In genomic region chr1:31749785-31750345, GRCh38 we compare ENCODE assay signal across 23 cellular contexts. TPM values are rescaled to one million over a fixed set of nuclear protein-coding genes. Genes with fewer than 3 reads are reported as not detected.
A peak's percentile ranks its signal among the peaks of the same experiment; 100 is the strongest.
DNase-seq lines count a peak whose midpoint lies in the region; ATAC-seq, FAIRE-seq and TF ChIP-seq lines count a peak whose summit lies in the region.
"Had no signal": no experiment of that assay in that cellular context is flagged by ENCODE, and none has a peak within 500 bp of the region (broad histone marks: within the 10 kb centered on the region; RNA-seq: fewer than 3 reads in every experiment).

No MANE protein-coding gene starts in this region.

- H3K4me1 ChIP-seq in A549 (peaks cover 13% of the 10 kb centered on the region; the same call in 2 of the 3 replicates), neural progenitor cell (peaks cover 23% of the 10 kb centered on the region)
- H3K4me1 ChIP-seq in BLaER1 treated with 17β-estradiol and CSF1 and Interleukin-3, amounts not matched to agents 10 nM and 100 nM, result peaks cover 41 to 79% (median 75%) of the 10 kb centered on the region in 10 experiments

- WGBS in A549 (ENCODE audit: missing lambda C conversion rate), result 93% methylated on average over 3 of the region's 3 CpGs

- no peaks in the 10 kb centered on the region for H3K79me2 ChIP-seq in neural progenitor cell (ENCODE audit: low read depth)

- H2AFZ ChIP-seq in neural progenitor cell (replicated peaks), result no peak overlapping the region
- H2AFZ ChIP-seq: GM23338 had no signal

- H3K9ac ChIP-seq in BLaER1 treated with 17β-estradiol and CSF1 and Interleukin-3, amounts not matched to agents 10 nM and 100 nM, result no peak overlapping the region
- H3K9ac ChIP-seq in neural progenitor cell, result no peak overlapping the region

- no peak for TF ChIP-seq EP300 in A549 (IDR thresholded peaks at IDR 0.05)

- no peaks in the 10 kb centered on the region for H3K9me3 ChIP-seq in A549
- no peaks in the 10 kb centered on the region for H3K9me3 ChIP-seq in BLaER1 treated with 17β-estradiol and CSF1 and Interleukin-3, amounts not matched to agents 10 nM and 100 nM (replicated peaks in 1 of 11)
- H3K9me3 ChIP-seq in neural progenitor cell (ENCODE audit: low read depth), result no peaks in the 10 kb centered on the region
- H3K9me3 ChIP-seq: SJCRH30 had no signal

- H3K4me3 Mint-ChIP-seq in effector memory CD8-positive, alpha-beta T cell, result peak overlapping the region; percentile 84 to 85
- H3K4me3 Mint-ChIP-seq in neural progenitor cell, result no peak overlapping the region
- H3K4me3 Mint-ChIP-seq: GM23338 had no signal

- H3K4me3 ChIP-seq in A549, result no peak overlapping the region
- H3K4me3 ChIP-seq in BLaER1 treated with 17β-estradiol and CSF1 and Interleukin-3, amounts not matched to agents 10 nM and 100 nM, result no peak overlapping the region
- no peak overlapping the region for H3K4me3 ChIP-seq in neural progenitor cell
- H3K4me3 ChIP-seq: GM23338, SJCRH30 had no signal

- H3F3A ChIP-seq in neural progenitor cell (ENCODE audit: low read depth), result peaks cover 5% of the 10 kb centered on the region

- no peak overlapping the region for H3K27ac ChIP-seq in A549
- no peak overlapping the region for H3K27ac ChIP-seq in BLaER1 treated with 17β-estradiol and CSF1 and Interleukin-3, amounts not matched to agents 10 nM and 100 nM
- no peak overlapping the region for H3K27ac ChIP-seq in neural progenitor cell
- H3K27ac ChIP-seq: C4-2B, SJCRH30 had no signal

- no peak for TF ChIP-seq RAD21 in A549 (conservative IDR thresholded peaks at IDR 0.05 in 1 of 2, IDR thresholded peaks at IDR 0.05 in 1 of 2)

- POLR2A ChIA-PET in A549 (lab: Yijun Ruan, JAX), result interaction anchor here (1.0 kb wide), 1 partner anchor 11 kb away, joined by 3 read pairs; no protein-coding TSS in a partner anchor

- FAIRE-seq in A549 (lab: Jason Lieb, UNC), result no peak
- FAIRE-seq: G401.6, GM12892, RCC 7860 had no signal

- H3K27ac Mint-ChIP-seq in effector memory CD8-positive, alpha-beta T cell, result peak overlapping the region; percentile 59 to 80
- H3K27ac Mint-ChIP-seq in neural progenitor cell, result peak overlapping the region; percentile 76

- TF ChIP-seq CTCF in A549 (IDR thresholded peaks at IDR 0.05) (no peak), neural progenitor cell (IDR thresholded peaks at IDR 0.05) (no peak)

- no peaks in the 10 kb centered on the region for H3K27me3 Mint-ChIP-seq in effector memory CD8-positive, alpha-beta T cell
- peaks cover 8% of the 10 kb centered on the region for H3K27me3 Mint-ChIP-seq in neural progenitor cell (ENCODE audit: insufficient read depth, low read depth)

- peaks cover 0 to 22% (median 0%) of the 10 kb centered on the region in 11 experiments; a peak in 4 of 22 replicates for H4K20me1 ChIP-seq in BLaER1 treated with 17β-estradiol and CSF1 and Interleukin-3, amounts not matched to agents 10 nM and 100 nM
- H4K20me1 ChIP-seq in neural progenitor cell (ENCODE audit: low read depth), result peaks cover 12% of the 10 kb centered on the region

- H3K4me2 ChIP-seq in A549 (no peak overlapping the region), neural progenitor cell (no peak overlapping the region)
- H3K4me2 ChIP-seq in BLaER1 treated with 17β-estradiol and CSF1 and Interleukin-3, amounts not matched to agents 10 nM and 100 nM, result peak overlapping the region; percentile 60 to 83 (median 72)
- H3K4me2 ChIP-seq: GM23338 had no signal

- no peak for TF ChIP-seq POLR2A in A549 (IDR thresholded peaks at IDR 0.05; ENCODE audit: low read length)

- no peaks in the 10 kb centered on the region for H3K9me3 Mint-ChIP-seq in effector memory CD8-positive, alpha-beta T cell
- no peaks in the 10 kb centered on the region for H3K9me3 Mint-ChIP-seq in neural progenitor cell
- H3K9me3 Mint-ChIP-seq: GM23338, IgD-negative memory B cell had no signal

- peaks cover 2% of the 10 kb centered on the region for H3K36me3 Mint-ChIP-seq in effector memory CD8-positive, alpha-beta T cell (ENCODE audit: insufficient read depth)
- no peaks in the 10 kb centered on the region for H3K36me3 Mint-ChIP-seq in neural progenitor cell

- peaks cover 67 to 68% of the 10 kb centered on the region in 2 donors for H3K4me1 Mint-ChIP-seq in effector memory CD8-positive, alpha-beta T cell (ENCODE audit: low read depth in 2 of 2)
- peaks cover 56% of the 10 kb centered on the region for H3K4me1 Mint-ChIP-seq in neural progenitor cell

- H3K36me3 ChIP-seq in BLaER1 treated with 17β-estradiol and CSF1 and Interleukin-3, amounts not matched to agents 10 nM and 100 nM, result no peaks in the 10 kb centered on the region
- H3K36me3 ChIP-seq in neural progenitor cell, result no peaks in the 10 kb centered on the region
- H3K36me3 ChIP-seq: SJCRH30 had no signal

- H3K27me3 ChIP-seq in BLaER1 treated with 17β-estradiol and CSF1 and Interleukin-3, amounts not matched to agents 10 nM and 100 nM, result peaks cover 0 to 8% (median 0%) of the 10 kb centered on the region in 11 experiments; a peak in 1 of 22 replicates
- H3K27me3 ChIP-seq in neural progenitor cell, result no peaks in the 10 kb centered on the region
- H3K27me3 ChIP-seq: SJCRH30 had no signal

- ATAC-seq in A549, result no peak
- no peak for ATAC-seq in effector memory CD8-positive, alpha-beta T cell (replicated peaks)
- ATAC-seq: GM23338 had no signal

- CTCF ChIA-PET in A549 (lab: Yijun Ruan, JAX), result interaction anchor here (1.2 to 1.9 kb wide), 6 partner anchors 9 to 87 kb away, joined by 3 to 9 read pairs (median 4); no protein-coding TSS in a partner anchor

- DNase-seq in A549 (ENCODE audit: low read depth in 1 of 2, low spot score in 1 of 2) (no peak), neural progenitor cell (ENCODE audit: low spot score) (no peak), AML-193 (lab: John Stamatoyannopoulos, UW) (no peak), NCI-H2171 treated with DMSO at 0.1 percent for 48 hours (lab: John Stamatoyannopoulos, UW) (no peak)
- DNase-seq in effector memory CD8-positive, alpha-beta T cell, result no peak
- no peak for DNase-seq in activated CD4-positive, alpha-beta T cell treated with anti-CD3 and anti-CD28 coated beads, Interleukin-2, amount 50 U/mL, for 4 hours
- DNase-seq: HCEC 1CT, Karpas-422, MV-4-11, NCI-H1105 treated with DMSO at 0.1 percent for 48 hours, NCI-H2029 treated with DMSO at 0.1 percent for 48 hours, NCI-H345, NCI-H524, NCI-H774, SJCRH30 had no signal

TF ChIP-seq in A549, 52 proteins besides CTCF, POLR2A, EP300 and RAD21:
- TF ChIP-seq MYC (IDR thresholded peaks at IDR 0.05; ENCODE audit: borderline replicate concordance, low read length) (no peak), POLR2AphosphoS2 (conservative IDR thresholded peaks at IDR 0.05; ENCODE audit: low read length) (no peak), ZFP36 (IDR thresholded peaks at IDR 0.05; ENCODE audit: borderline replicate concordance, partially characterized antibody) (peak; percentile 94), RARB (CRISPR knock-in tag; IDR thresholded peaks at IDR 0.05) (no peak)

RNA-seq across cellular contexts. Expression of gene ADGRB2, which starts 14.3 kb away (rescaled TPM):
- polyA plus RNA-seq in A549 (2011; rRNA removed) (2.3 and 2.7 TPM in 2 replicates), A549 (2017; fragmentation: RNase III; extraction: RNeasy Plus Mini Kit Qiagen cat#74134 plus additional on column Dnase treatment) (6.3 to 7.0 TPM (median 6.6 TPM) in 3 replicates)
- 6.5 and 9.5 TPM in 2 replicates for polyA plus RNA-seq in A549 (2012; cell fraction: cytosol; rRNA removed)
- 28.3 and 34.0 TPM in 2 replicates for polyA plus RNA-seq in A549 (2012; cell fraction: nucleus; rRNA removed)
- 2.5 and 3.3 TPM in 2 replicates for polyA minus RNA-seq in A549 (2011; rRNA and poly(A)+ RNA removed)
- 7.1 and 21.2 TPM in 2 replicates for total RNA-seq in neural progenitor cell (ENCODE audit: low replicate concordance)

RNA-seq across cellular contexts. Expression of gene COL16A1, which starts 46.0 kb away (rescaled TPM):
- polyA plus RNA-seq in A549 (2011; rRNA removed) (1.4 and 1.5 TPM in 2 replicates), A549 (2017; fragmentation: RNase III; extraction: RNeasy Plus Mini Kit Qiagen cat#74134 plus additional on column Dnase treatment) (8.1 to 11.1 TPM (median 10.4 TPM) in 3 replicates)
- polyA plus RNA-seq in A549 (2012; cell fraction: cytosol; rRNA removed), result 2.4 and 3.5 TPM in 2 replicates
- 15.3 and 19.1 TPM in 2 replicates for polyA plus RNA-seq in A549 (2012; cell fraction: nucleus; rRNA removed)
- polyA minus RNA-seq in A549 (2011; rRNA and poly(A)+ RNA removed), result 0.95 and 1.4 TPM in 2 replicates
- total RNA-seq in neural progenitor cell (ENCODE audit: low replicate concordance), result 0.22 and 7.0 TPM in 2 replicates
- total RNA-seq: OCI-LY7 had no signal
- polyA plus RNA-seq: IgD-negative memory B cell had no signal

Comparison
In these comparisons a context has a peak if more than half of its experiments do, and no peak if none do; other contexts are left out.
1. H3K4me2 ChIP-seq: peak in BLaER1 treated with 17β-estradiol and CSF1 and Interleukin-3, amounts not matched to agents 10 nM and 100 nM (11 of 11); none in A549 (single experiment) and neural progenitor cell (single experiment).